20 cellular contexts compared by ENCODE assay signal in the genomic region with DNA sequence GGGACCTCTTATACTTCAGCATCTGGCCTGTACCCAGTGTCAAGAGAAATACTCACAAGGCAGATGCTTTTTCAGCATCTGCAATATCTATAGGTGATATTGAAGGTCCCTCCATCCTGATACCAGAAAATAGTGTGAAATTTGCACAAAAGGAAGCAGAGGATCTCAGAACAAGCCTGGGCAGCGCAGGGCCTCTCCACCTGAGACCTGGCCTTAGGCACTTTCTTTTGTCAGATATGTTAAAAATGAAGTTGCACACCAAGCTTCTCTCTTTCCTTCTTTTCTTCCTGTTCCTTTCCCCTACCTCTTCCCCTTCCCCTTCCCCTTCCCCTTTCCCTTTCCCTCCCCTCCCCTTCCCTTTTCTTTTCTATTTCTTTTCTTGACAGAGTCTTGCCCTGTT.
"Had no signal": no experiment of that assay in that cellular context is flagged by ENCODE, and none has a peak within 500 bp of the region (broad histone marks: within the 10 kb centered on the region; RNA-seq: fewer than 3 reads in every experiment).

No MANE protein-coding gene starts in this region.

- H3K27ac Mint-ChIP-seq: activated CD4-positive, alpha-beta memory T cell treated with anti-CD3 and anti-CD28 coated beads, Interleukin-2, amount 10 ng/mL, durations not matched to agents 7 days and 5 days; natural killer cell treated with Interleukin-12 subunit alpha and Interleukin-12 subunit beta and Interleukin-15 and Interleukin-18, amount 100 ng/mL, for 72 hours had no signal

- H3K27me3 Mint-ChIP-seq: activated CD4-positive, alpha-beta memory T cell treated with anti-CD3 and anti-CD28 coated beads, Interleukin-2, amount 10 ng/mL, durations not matched to agents 7 days and 5 days; dendritic cell treated with granulocyte-macrophage colony-stimulating factor and Interleukin-4, amounts not matched to agents 40 ng/mL and 50 ng/mL, for 4 days; natural killer cell treated with Interleukin-12 subunit alpha and Interleukin-12 subunit beta and Interleukin-15 and Interleukin-18, amount 100 ng/mL, for 72 hours had no signal

- H3K4me3 Mint-ChIP-seq: activated CD4-positive, alpha-beta memory T cell treated with anti-CD3 and anti-CD28 coated beads, Interleukin-2, amount 10 ng/mL, durations not matched to agents 7 days and 5 days; dendritic cell treated with granulocyte-macrophage colony-stimulating factor and Interleukin-4, amounts not matched to agents 40 ng/mL and 50 ng/mL, for 4 days; immature natural killer cell; natural killer cell treated with Interleukin-12 subunit alpha and Interleukin-12 subunit beta and Interleukin-15 and Interleukin-18, amount 100 ng/mL, for 72 hours had no signal

- ATAC-seq: heart left ventricle; natural killer cell treated with Interleukin-12 subunit alpha and Interleukin-12 subunit beta and Interleukin-15 and Interleukin-18, amount 100 ng/mL, for 72 hours had no signal

- H3K9me3 Mint-ChIP-seq: activated CD4-positive, alpha-beta memory T cell treated with anti-CD3 and anti-CD28 coated beads, Interleukin-2, amount 10 ng/mL, durations not matched to agents 7 days and 5 days; dendritic cell treated with granulocyte-macrophage colony-stimulating factor and Interleukin-4, amounts not matched to agents 40 ng/mL and 50 ng/mL, for 4 days; immature natural killer cell; natural killer cell treated with Interleukin-12 subunit alpha and Interleukin-12 subunit beta and Interleukin-15 and Interleukin-18, amount 100 ng/mL, for 72 hours had no signal

- DNase-seq: activated CD4-positive, alpha-beta memory T cell treated with anti-CD3 and anti-CD28 coated beads, Interleukin-2, amount 10 ng/mL, durations not matched to agents 7 days and 5 days; activated CD4-positive, CD25-positive, alpha-beta regulatory T cell treated with anti-CD3 and anti-CD28 coated beads, Interleukin-2, amount 50 U/mL, for 72 hours; activated CD8-positive, alpha-beta memory T cell treated with anti-CD3 and anti-CD28 coated beads, Interleukin-2, amount 50 U/mL, for 4 hours; aorta; cerebellar nuclear complex; effector memory CD4-positive, alpha-beta T cell; heart left ventricle; immature natural killer cell; nucleus accumbens; retina; stimulated activated CD4-positive, alpha-beta T cell treated with anti-CD3 and anti-CD28 coated beads, Interleukin-15, amount 100 ng/mL, for 24 hours; stimulated activated CD4-positive, alpha-beta T cell treated with anti-CD3 and anti-CD28 coated beads, Interleukin-4, amount 100 ng/mL, for 1 hour; stimulated activated naive CD4-positive, alpha-beta T cell treated with Interleukin-2 at 50 U/mL for 16 hours; T-helper 9 cell; trophoblast cell had no signal

- H3K27me3 ChIP-seq: heart left ventricle, suprapubic skin had no signal

- H3K36me3 Mint-ChIP-seq: natural killer cell treated with Interleukin-12 subunit alpha and Interleukin-12 subunit beta and Interleukin-15 and Interleukin-18, amount 100 ng/mL, for 72 hours had no signal

- H3K9me3 ChIP-seq: heart left ventricle, suprapubic skin had no signal

- H3K27ac ChIP-seq: heart left ventricle, SK-N-MC, skin epidermis, suprapubic skin had no signal
